8 cellular contexts compared by ENCODE assay signal in genomic region chr9:131310833-131311554, GRCh38. TPM values are rescaled to one million over a fixed set of nuclear protein-coding genes. Genes with fewer than 3 reads are reported as not detected.
A peak's percentile ranks its signal among the peaks of the same experiment; 100 is the strongest.
DNase-seq lines count a peak whose midpoint lies in the region; ATAC-seq and TF ChIP-seq lines count a peak whose summit lies in the region.

No MANE protein-coding gene starts in this region.

- H3K9me3 ChIP-seq in CD4-positive, alpha-beta T cell (ENCODE audit: control insufficient read depth, low read length) = no peaks in the 10 kb centered on the region
- H3K9me3 ChIP-seq in T-helper 17 cell (ENCODE audit: control insufficient read depth, low read length, poor library complexity, severe bottlenecking) (no peaks in the 10 kb centered on the region), spleen (no peaks in the 10 kb centered on the region), smooth muscle cell (replicated peaks; ENCODE audit: low read depth) (no peaks in the 10 kb centered on the region), hepatocyte (ENCODE audit: low read depth) (no peaks in the 10 kb centered on the region)

- H4K20me1 ChIP-seq in smooth muscle cell (ENCODE audit: low read depth) (no peaks in the 10 kb centered on the region), hepatocyte (ENCODE audit: insufficient read depth, poor library complexity, severe bottlenecking) (no peaks in the 10 kb centered on the region)

- POLR2A ChIA-PET in CD4-positive, alpha-beta T cell (lab: Charles Lee) = interaction anchor here (0.7 to 1.7 kb wide), 6 partner anchors 10 to 73 kb away, joined by 3 to 9 read pairs (median 4); no protein-coding TSS in a partner anchor
- POLR2A ChIA-PET in MCF 10A (lab: Yijun Ruan, JAX) = no interaction called here

- no peaks in the 10 kb centered on the region for H3K27me3 Mint-ChIP-seq in CD4-positive, alpha-beta T cell
- H3K27me3 Mint-ChIP-seq in T-helper 17 cell (no peaks in the 10 kb centered on the region), MCF 10A (ENCODE audit: insufficient read depth, unreplicated experiment) (no peaks in the 10 kb centered on the region)
- H3K27me3 Mint-ChIP-seq in activated naive CD4-positive, alpha-beta T cell treated with anti-CD3 and anti-CD28 coated beads, Interleukin-2, amount 10 ng/mL, durations not matched to agents 7 days and 5 days = peaks cover 31% of the 10 kb centered on the region

- BruUV-seq in MCF 10A (replicated peaks; lab: Mats Ljungman, UMichigan) = no TSS peak

- H3K79me2 ChIP-seq in smooth muscle cell (ENCODE audit: low read depth) (no peaks in the 10 kb centered on the region), hepatocyte (no peaks in the 10 kb centered on the region)

- H3K4me3 Mint-ChIP-seq in CD4-positive, alpha-beta T cell = peak overlapping the region; percentile 54
- peak overlapping the region; percentile 77 for H3K4me3 Mint-ChIP-seq in T-helper 17 cell
- peak overlapping the region; percentile 12 for H3K4me3 Mint-ChIP-seq in activated naive CD4-positive, alpha-beta T cell treated with anti-CD3 and anti-CD28 coated beads, Interleukin-2, amount 10 ng/mL, durations not matched to agents 7 days and 5 days
- no peak overlapping the region for H3K4me3 Mint-ChIP-seq in MCF 10A (ENCODE audit: unreplicated experiment)

- peak overlapping the region; percentile 73 for H3K27ac Mint-ChIP-seq in CD4-positive, alpha-beta T cell
- H3K27ac Mint-ChIP-seq in T-helper 17 cell (peak overlapping the region; percentile 61), MCF 10A (ENCODE audit: low read depth, unreplicated experiment) (no peak overlapping the region)
- peak overlapping the region; percentile 77 for H3K27ac Mint-ChIP-seq in activated naive CD4-positive, alpha-beta T cell treated with anti-CD3 and anti-CD28 coated beads, Interleukin-2, amount 10 ng/mL, durations not matched to agents 7 days and 5 days

- H2AFZ ChIP-seq in smooth muscle cell (ENCODE audit: low read depth) (no peak overlapping the region), hepatocyte (no peak overlapping the region)

- no peaks in the 10 kb centered on the region for H3K9me2 ChIP-seq in hepatocyte (replicated peaks; ENCODE audit: insufficient read depth)

- CTCF ChIA-PET in CD4-positive, alpha-beta T cell (lab: Charles Lee) = interaction anchor here (1.3 kb wide), 1 partner anchor 26 kb away, joined by 4 read pairs; no protein-coding TSS in a partner anchor
- CTCF ChIA-PET in activated naive CD4-positive, alpha-beta T cell treated with anti-CD3 and anti-CD28 coated beads, Interleukin-2, amount 10 ng/mL, durations not matched to agents 7 days and 5 days (lab: Charles Lee) = interaction anchor here (0.7 to 1.0 kb wide), 2 partner anchors 25 to 133 kb away, joined by 3 to 4 read pairs; no protein-coding TSS in a partner anchor
- CTCF ChIA-PET in MCF 10A (lab: Yijun Ruan, JAX) = interaction anchor here (0.6 to 1.5 kb wide), 2 partner anchors 25 to 56 kb away, joined by 6 to 8 read pairs; no protein-coding TSS in a partner anchor

- H3K9me3 Mint-ChIP-seq in CD4-positive, alpha-beta T cell = no peaks in the 10 kb centered on the region
- no peaks in the 10 kb centered on the region for H3K9me3 Mint-ChIP-seq in activated naive CD4-positive, alpha-beta T cell treated with anti-CD3 and anti-CD28 coated beads, Interleukin-2, amount 10 ng/mL, durations not matched to agents 7 days and 5 days
- no peaks in the 10 kb centered on the region for H3K9me3 Mint-ChIP-seq in MCF 10A (ENCODE audit: unreplicated experiment)

- H3K4me3 ChIP-seq in spleen (peak overlapping the region in 1 of 8 donors; percentile 48), smooth muscle cell (no peak overlapping the region), hepatocyte (no peak overlapping the region)

- H3K27ac ChIP-seq in CD4-positive, alpha-beta T cell (ENCODE audit: low read depth, low read length) = no peak overlapping the region
- H3K27ac ChIP-seq in spleen (peak overlapping the region in 2 of 8 donors; percentile 18 to 22), smooth muscle cell (ENCODE audit: low read depth) (no peak overlapping the region), hepatocyte (no peak overlapping the region)

- no peak overlapping the region for H3K4me2 ChIP-seq in smooth muscle cell
- no peak overlapping the region for H3K4me2 ChIP-seq in hepatocyte

- DNase-seq in CD4-positive, alpha-beta T cell = peak; percentile 36 to 82 (median 57)
- peak; percentile 21 to 24 (median 21) for DNase-seq in T-helper 17 cell
- peak; percentile 78 for DNase-seq in activated naive CD4-positive, alpha-beta T cell treated with anti-CD3 and anti-CD28 coated beads, Interleukin-2, amount 10 ng/mL, durations not matched to agents 7 days and 5 days
- peak; percentile 90 for DNase-seq in spleen
- DNase-seq in NCI-H2171 (lab: John Stamatoyannopoulos, UW) = no peak
- DNase-seq in smooth muscle cell (lab: John Stamatoyannopoulos, UW; ENCODE audit: unreplicated experiment) = no peak
- no peak for DNase-seq in hepatocyte (ENCODE audit: low spot score)
- no peak for DNase-seq in MCF 10A (ENCODE audit: unreplicated experiment)

- H3F3A ChIP-seq in smooth muscle cell (ENCODE audit: low read depth) = no peaks in the 10 kb centered on the region

- TF ChIP-seq POLR2A in spleen (IDR thresholded peaks at IDR 0.05) = no peak

- H3K4me1 ChIP-seq in spleen = peaks cover 0 to 11% (median 10%) of the 10 kb centered on the region in 6 donors
- H3K4me1 ChIP-seq in smooth muscle cell (ENCODE audit: low read depth) = no peaks in the 10 kb centered on the region
- no peaks in the 10 kb centered on the region for H3K4me1 ChIP-seq in hepatocyte (ENCODE audit: insufficient read depth)

- WGBS in spleen, 5 donors = 14 to 31% (median 25%) methylated on average over 16 to 20 of the region's 20 CpGs
- WGBS in smooth muscle cell (ENCODE audit: low lambda C conversion rate) = 59% methylated on average over 20 of the region's 20 CpGs
- 58% methylated on average over 20 of the region's 20 CpGs for WGBS in hepatocyte (ENCODE audit: low lambda C conversion rate, missing lambda C conversion rate)

- intact Hi-C loops in CD4-positive, alpha-beta T cell (cut with DNase I, micrococcal nuclease) = loop anchor here in 1 of 2 experiments (1.0 to 5.0 kb wide), 3 partner anchors 34 to 133 kb away; partner anchors contain the start of gene FAM78A
- intact Hi-C loops in spleen (cut with DNase I; ENCODE audit: low total_unique reads) = no loop called here
- intact Hi-C loops in MCF 10A (cut with micrococcal nuclease) = no loop called here

- no peaks in the 10 kb centered on the region for H3K36me3 Mint-ChIP-seq in CD4-positive, alpha-beta T cell (ENCODE audit: low read depth)
- no peaks in the 10 kb centered on the region for H3K36me3 Mint-ChIP-seq in T-helper 17 cell (ENCODE audit: low read depth)
- H3K36me3 Mint-ChIP-seq in activated naive CD4-positive, alpha-beta T cell treated with anti-CD3 and anti-CD28 coated beads, Interleukin-2, amount 10 ng/mL, durations not matched to agents 7 days and 5 days = no peaks in the 10 kb centered on the region
- H3K36me3 Mint-ChIP-seq in MCF 10A (ENCODE audit: insufficient read depth, unreplicated experiment) = peaks cover 6% of the 10 kb centered on the region

- no peak overlapping the region for H3K9ac ChIP-seq in smooth muscle cell (ENCODE audit: low read depth)

- H3K36me3 ChIP-seq in spleen (no peaks in the 10 kb centered on the region), smooth muscle cell (ENCODE audit: low read depth) (no peaks in the 10 kb centered on the region), hepatocyte (replicated peaks; ENCODE audit: insufficient read depth, low read depth) (no peaks in the 10 kb centered on the region)

- H3K27me3 ChIP-seq in CD4-positive, alpha-beta T cell (ENCODE audit: control insufficient read depth, insufficient read depth, low read length) = no peaks in the 10 kb centered on the region
- peaks cover 0 to 13% (median 0%) of the 10 kb centered on the region in 7 donors for H3K27me3 ChIP-seq in spleen (replicated peaks in 1 of 7)
- H3K27me3 ChIP-seq in smooth muscle cell (ENCODE audit: low read depth) = no peaks in the 10 kb centered on the region
- no peaks in the 10 kb centered on the region for H3K27me3 ChIP-seq in hepatocyte

- no peak for TF ChIP-seq CTCF in CD4-positive, alpha-beta T cell (IDR thresholded peaks at IDR 0.05)
- TF ChIP-seq CTCF in spleen (IDR thresholded peaks at IDR 0.05 in 8 of 11, conservative IDR thresholded peaks at IDR 0.05 in 3 of 11) (no peak), smooth muscle cell (IDR thresholded peaks at IDR 0.05; ENCODE audit: borderline replicate concordance, insufficient read depth, poor library complexity, severe bottlenecking) (no peak), hepatocyte (IDR thresholded peaks at IDR 0.05; ENCODE audit: poor library complexity) (no peak), MCF 10A (IDR thresholded peaks at IDR 0.05; ENCODE audit: unreplicated experiment) (no peak)

- peak; percentile 98 for ATAC-seq in CD4-positive, alpha-beta T cell (ENCODE audit: poor library complexity)
- ATAC-seq in T-helper 17 cell = peak; percentile 92

- peaks cover 16% of the 10 kb centered on the region for H3K4me1 Mint-ChIP-seq in CD4-positive, alpha-beta T cell (ENCODE audit: low read depth)
- peaks cover 17% of the 10 kb centered on the region for H3K4me1 Mint-ChIP-seq in T-helper 17 cell
- peaks cover 14% of the 10 kb centered on the region for H3K4me1 Mint-ChIP-seq in activated naive CD4-positive, alpha-beta T cell treated with anti-CD3 and anti-CD28 coated beads, Interleukin-2, amount 10 ng/mL, durations not matched to agents 7 days and 5 days
- no peaks in the 10 kb centered on the region for H3K4me1 Mint-ChIP-seq in MCF 10A (ENCODE audit: insufficient read depth, unreplicated experiment)

RNA-seq across cellular contexts. Expression of gene PLPP7, which starts 21.5 kb away (rescaled TPM):
- total RNA-seq in CD4-positive, alpha-beta T cell = under 1 TPM in 1 of 2 experiments, not detected in 1; 0.22 TPM
- under 1 TPM in 1 of 2 donors, not detected in 1; 0.17 TPM for total RNA-seq in T-helper 17 cell
- 1 to 10 TPM; 2.3 to 3.8 (median 3.1) TPM for total RNA-seq in spleen
- polyA plus RNA-seq in spleen = 1 to 10 TPM; 1.1 to 2.1 (median 1.3) TPM
- total RNA-seq in smooth muscle cell = 0.94 and 4.2 TPM in 2 replicates
- 0.70 and 3.3 TPM in 2 replicates for polyA plus RNA-seq in smooth muscle cell
- total RNA-seq in hepatocyte = 0.20 TPM in 1 of 2 replicates, not detected in the other
- polyA plus RNA-seq in hepatocyte = 0.46 and 0.92 TPM in 2 replicates
- not detected in 2 replicates for total RNA-seq in MCF 10A (2022)

RNA-seq across cellular contexts. Expression of gene FAM78A, which starts 34.7 kb away (rescaled TPM):
- 10 to 100 TPM; 62.4 to 62.7 TPM for total RNA-seq in CD4-positive, alpha-beta T cell
- total RNA-seq in T-helper 17 cell (10 to 100 TPM; 59.5 to 60.4 TPM), spleen (10 to 100 TPM; 23.3 to 40.3 (median 32.3) TPM), smooth muscle cell (3.6 and 5.5 TPM in 2 replicates), hepatocyte (0.27 and 0.52 TPM in 2 replicates), MCF 10A (2022) (0.40 and 0.54 TPM in 2 replicates)
- polyA plus RNA-seq in spleen (10 to 100 TPM; 17.0 to 26.1 (median 17.4) TPM), smooth muscle cell (3.3 and 4.2 TPM in 2 replicates), hepatocyte (0.61 TPM in 1 of 2 replicates, not detected in the other)

Comparison
In these comparisons a context has a peak if more than half of its experiments do, and no peak if none do; other contexts are left out.
1. DNase-seq: peak in CD4-positive, alpha-beta T cell (10 of 10), T-helper 17 cell (3 of 3), activated naive CD4-positive, alpha-beta T cell treated with anti-CD3 and anti-CD28 coated beads, Interleukin-2, amount 10 ng/mL, durations not matched to agents 7 days and 5 days (single experiment) and spleen (single experiment); none in NCI-H2171 (single experiment), smooth muscle cell (single experiment), hepatocyte (single experiment) and MCF 10A (single experiment).